13 cellular contexts compared by ENCODE assay signal in genomic region chr20:9215539-9215938, GRCh38.
DNase-seq lines count a peak whose midpoint lies in the region; ATAC-seq, FAIRE-seq and TF ChIP-seq lines count a peak whose summit lies in the region.
"Had no signal": no experiment of that assay in that cellular context is flagged by ENCODE, and none has a peak within 500 bp of the region (broad histone marks: within the 10 kb centered on the region; RNA-seq: fewer than 3 reads in every experiment).

No MANE protein-coding gene starts in this region.

- no peak for ATAC-seq in activated CD8-positive, alpha-beta T cell treated with anti-CD3 and anti-CD28 coated beads for 36 hours
- no peak for ATAC-seq in activated CD8-positive, alpha-beta T cell treated with anti-CD3 and anti-CD28 coated beads, Interleukin-2, amount 10 ng/mL, durations not matched to agents 7 days and 5 days
- no peak for ATAC-seq in GM18870 (IDR thresholded peaks at IDR 0.05; ENCODE audit: unreplicated experiment)
- no peak for ATAC-seq in left lung
- ATAC-seq: CD8-positive, alpha-beta T cell had no signal

- H4K20me1 ChIP-seq in endothelial cell of umbilical vein (replicated peaks; ENCODE audit: control insufficient read depth, extremely low read depth, insufficient read depth, low read length) = no peaks in the 10 kb centered on the region

- H3K9me3 ChIP-seq in endothelial cell of umbilical vein (replicated peaks; ENCODE audit: control insufficient read depth, insufficient read depth, low read length) (no peaks in the 10 kb centered on the region), left lung (no peaks in the 10 kb centered on the region)
- H3K9me3 ChIP-seq: tibial artery had no signal

- POLR2A ChIA-PET in activated CD8-positive, alpha-beta T cell treated with anti-CD3 and anti-CD28 coated beads for 36 hours (lab: Charles Lee) = no interaction called here
- POLR2A ChIA-PET in activated CD8-positive, alpha-beta T cell treated with anti-CD3 and anti-CD28 coated beads, Interleukin-2, amount 10 ng/mL, durations not matched to agents 7 days and 5 days (lab: Charles Lee) = no interaction called here
- POLR2A ChIA-PET in endothelial cell of umbilical vein (lab: Charles Lee) = no interaction called here

- intact Hi-C loops in activated CD8-positive, alpha-beta T cell treated with anti-CD3 and anti-CD28 coated beads for 36 hours (cut with micrococcal nuclease) = no loop called here
- intact Hi-C loops in endothelial cell of umbilical vein (cut with micrococcal nuclease) (loop anchor here (1.0 kb wide), 1 partner anchor 144 kb away; no protein-coding TSS in a partner anchor), left lung (cut with DNase I) (no loop called here)

- TF ChIP-seq POLR2A in endothelial cell of umbilical vein (IDR thresholded peaks at IDR 0.05; ENCODE audit: low read depth, low read length) = no peak

- peak; percentile 21 for TF ChIP-seq CTCF in activated CD8-positive, alpha-beta T cell treated with anti-CD3 and anti-CD28 coated beads for 36 hours (IDR thresholded peaks at IDR 0.05)
- TF ChIP-seq CTCF in endothelial cell of umbilical vein (IDR thresholded peaks at IDR 0.05; ENCODE audit: extremely low read depth in 1 of 2, insufficient read depth in 1 of 2, low read depth in 1 of 2, low read length in 2 of 2) (peak; percentile 13 to 16), type B pancreatic cell (conservative IDR thresholded peaks at IDR 0.05) (peak; percentile 61), left lung (IDR thresholded peaks at IDR 0.05) (no peak)

- FAIRE-seq in endothelial cell of umbilical vein (lab: Jason Lieb, UNC) = no peak

- H3K27me3 ChIP-seq in endothelial cell of umbilical vein (ENCODE audit: control insufficient read depth in 2 of 2, insufficient read depth in 2 of 2, low read length in 2 of 2) (no peaks in the 10 kb centered on the region), left lung (no peaks in the 10 kb centered on the region)
- H3K27me3 ChIP-seq: tibial artery had no signal

- H3K36me3 ChIP-seq in endothelial cell of umbilical vein (ENCODE audit: control insufficient read depth in 2 of 2, extremely low read depth in 1 of 2, insufficient read depth in 2 of 2, low read length in 2 of 2) (no peaks in the 10 kb centered on the region), left lung (no peaks in the 10 kb centered on the region)
- H3K36me3 ChIP-seq: tibial artery had no signal

- no peaks in the 10 kb centered on the region for H3K9me1 ChIP-seq in endothelial cell of umbilical vein (replicated peaks; ENCODE audit: control insufficient read depth, extremely low read depth, insufficient read depth, low read length)

- DNase-seq in activated CD8-positive, alpha-beta T cell treated with anti-CD3 and anti-CD28 coated beads for 36 hours = no peak
- DNase-seq in activated CD8-positive, alpha-beta T cell treated with anti-CD3 and anti-CD28 coated beads, Interleukin-2, amount 10 ng/mL, durations not matched to agents 7 days and 5 days = no peak
- DNase-seq in NCI-H69 (lab: John Stamatoyannopoulos, UW) (peak; percentile 63), endothelial cell of umbilical vein (ENCODE audit: low read depth, low spot score) (peak; percentile 6), type B pancreatic cell (ENCODE audit: extremely low spot score, unreplicated experiment) (no peak), DMS79 treated with DMSO at 0.1 percent for 48 hours (lab: John Stamatoyannopoulos, UW) (no peak), left lung (no peak)
- DNase-seq: activated effector memory CD4-positive, alpha-beta T cell treated with Interleukin-2 at 50 U/mL for 16 hours; CD8-positive, alpha-beta T cell; stimulated activated CD4-positive, alpha-beta T cell treated with anti-CD3 and anti-CD28 coated beads, Interleukin-1b, Interleukin-23, amount 100 ng/mL, for 48 hours; tibial artery had no signal

- dilution Hi-C loops in endothelial cell of umbilical vein (cut with MboI; ENCODE audit: extremely low pct_ligation_motif_present, low sequenced_read_pairs) = no loop called here

- no peaks in the 10 kb centered on the region for H3K9me3 Mint-ChIP-seq in activated CD8-positive, alpha-beta T cell treated with anti-CD3 and anti-CD28 coated beads for 36 hours
- no peaks in the 10 kb centered on the region for H3K9me3 Mint-ChIP-seq in activated CD8-positive, alpha-beta T cell treated with anti-CD3 and anti-CD28 coated beads, Interleukin-2, amount 10 ng/mL, durations not matched to agents 7 days and 5 days (ENCODE audit: insufficient read depth)
- peaks cover 4% of the 10 kb centered on the region for H3K9me3 Mint-ChIP-seq in type B pancreatic cell
- H3K9me3 Mint-ChIP-seq: CD8-positive, alpha-beta T cell had no signal

- no peak overlapping the region for H3K27ac Mint-ChIP-seq in activated CD8-positive, alpha-beta T cell treated with anti-CD3 and anti-CD28 coated beads for 36 hours
- H3K27ac Mint-ChIP-seq in activated CD8-positive, alpha-beta T cell treated with anti-CD3 and anti-CD28 coated beads, Interleukin-2, amount 10 ng/mL, durations not matched to agents 7 days and 5 days = no peak overlapping the region
- H3K27ac Mint-ChIP-seq in type B pancreatic cell = no peak overlapping the region
- H3K27ac Mint-ChIP-seq: CD8-positive, alpha-beta T cell; T-helper 2 cell treated with Interferon-gamma antibody and Interleukin-4, amounts not matched to agents 5 μg/mL and 100 μg/mL, for 36 hours had no signal

- no peaks in the 10 kb centered on the region for H3K27me3 Mint-ChIP-seq in activated CD8-positive, alpha-beta T cell treated with anti-CD3 and anti-CD28 coated beads for 36 hours
- H3K27me3 Mint-ChIP-seq in activated CD8-positive, alpha-beta T cell treated with anti-CD3 and anti-CD28 coated beads, Interleukin-2, amount 10 ng/mL, durations not matched to agents 7 days and 5 days (ENCODE audit: low read depth) = no peaks in the 10 kb centered on the region
- no peaks in the 10 kb centered on the region for H3K27me3 Mint-ChIP-seq in type B pancreatic cell

- no peak overlapping the region for H3K4me3 Mint-ChIP-seq in activated CD8-positive, alpha-beta T cell treated with anti-CD3 and anti-CD28 coated beads for 36 hours
- no peak overlapping the region for H3K4me3 Mint-ChIP-seq in activated CD8-positive, alpha-beta T cell treated with anti-CD3 and anti-CD28 coated beads, Interleukin-2, amount 10 ng/mL, durations not matched to agents 7 days and 5 days
- no peak overlapping the region for H3K4me3 Mint-ChIP-seq in type B pancreatic cell
- H3K4me3 Mint-ChIP-seq: CD8-positive, alpha-beta T cell; T-helper 2 cell treated with Interferon-gamma antibody and Interleukin-4, amounts not matched to agents 5 μg/mL and 100 μg/mL, for 36 hours had no signal

- H3K79me2 ChIP-seq in endothelial cell of umbilical vein (ENCODE audit: control insufficient read depth, insufficient read depth, low read length) = no peaks in the 10 kb centered on the region

- no peaks in the 10 kb centered on the region for H3K4me1 Mint-ChIP-seq in activated CD8-positive, alpha-beta T cell treated with anti-CD3 and anti-CD28 coated beads for 36 hours (ENCODE audit: low read depth)
- no peaks in the 10 kb centered on the region for H3K4me1 Mint-ChIP-seq in activated CD8-positive, alpha-beta T cell treated with anti-CD3 and anti-CD28 coated beads, Interleukin-2, amount 10 ng/mL, durations not matched to agents 7 days and 5 days (ENCODE audit: low read depth)
- H3K4me1 Mint-ChIP-seq in type B pancreatic cell (ENCODE audit: unreplicated experiment) = peaks cover 4% of the 10 kb centered on the region

- H3K4me3 ChIP-seq in endothelial cell of umbilical vein (replicated peaks in 1 of 3; ENCODE audit: insufficient read depth in 1 of 3, low read depth in 1 of 3, low read length in 3 of 3) = no peak overlapping the region
- H3K4me3 ChIP-seq in left lung = no peak overlapping the region
- H3K4me3 ChIP-seq: tibial artery had no signal

- no peak overlapping the region for H3K9ac ChIP-seq in endothelial cell of umbilical vein (replicated peaks; ENCODE audit: extremely low read depth, insufficient read depth, low read length)

- no peaks in the 10 kb centered on the region for H3K36me3 Mint-ChIP-seq in activated CD8-positive, alpha-beta T cell treated with anti-CD3 and anti-CD28 coated beads for 36 hours (ENCODE audit: low read depth)
- no peaks in the 10 kb centered on the region for H3K36me3 Mint-ChIP-seq in activated CD8-positive, alpha-beta T cell treated with anti-CD3 and anti-CD28 coated beads, Interleukin-2, amount 10 ng/mL, durations not matched to agents 7 days and 5 days (ENCODE audit: low read depth)
- peaks cover under 1% of the 10 kb centered on the region for H3K36me3 Mint-ChIP-seq in type B pancreatic cell
- H3K36me3 Mint-ChIP-seq: CD8-positive, alpha-beta T cell had no signal

- H3K4me2 ChIP-seq in endothelial cell of umbilical vein (ENCODE audit: insufficient read depth, low read length) = no peak overlapping the region

- H3K4me1 ChIP-seq in endothelial cell of umbilical vein (ENCODE audit: control insufficient read depth, extremely low read depth, insufficient read depth, low read length) (no peaks in the 10 kb centered on the region), left lung (no peaks in the 10 kb centered on the region)

- no peak overlapping the region for H3K27ac ChIP-seq in endothelial cell of umbilical vein (ENCODE audit: insufficient read depth, low read depth, low read length)
- H3K27ac ChIP-seq in left lung = no peak overlapping the region
- H3K27ac ChIP-seq: tibial artery had no signal

- CTCF ChIA-PET in activated CD8-positive, alpha-beta T cell treated with anti-CD3 and anti-CD28 coated beads for 36 hours (lab: Charles Lee) = no interaction called here
- CTCF ChIA-PET in activated CD8-positive, alpha-beta T cell treated with anti-CD3 and anti-CD28 coated beads, Interleukin-2, amount 10 ng/mL, durations not matched to agents 7 days and 5 days (lab: Charles Lee) = no interaction called here
- CTCF ChIA-PET in endothelial cell of umbilical vein (lab: Charles Lee) = interaction anchor here (0.6 to 1.5 kb wide), 5 partner anchors 13 to 425 kb away, joined by 3 to 6 read pairs (median 4); no protein-coding TSS in a partner anchor

- BruUV-seq in endothelial cell of umbilical vein (replicated peaks; lab: Mats Ljungman, UMichigan) = no TSS peak

- no peak overlapping the region for H2AFZ ChIP-seq in endothelial cell of umbilical vein (ENCODE audit: low read depth, low read length)

TF ChIP-seq in endothelial cell of umbilical vein, 7 proteins besides CTCF, POLR2A, EP300 and RAD21 (continues in another document):
- TF ChIP-seq JUN (IDR thresholded peaks at IDR 0.05; ENCODE audit: borderline replicate concordance, insufficient read depth, insufficient read length, low read depth) = no peak
- no peak for TF ChIP-seq EZH2 (IDR thresholded peaks at IDR 0.05; ENCODE audit: borderline replicate concordance, low read depth, low read length, severe bottlenecking)
- no peak for TF ChIP-seq FOS (IDR thresholded peaks at IDR 0.05; ENCODE audit: borderline replicate concordance, insufficient read depth, low read length)
- TF ChIP-seq GATA2 (IDR thresholded peaks at IDR 0.05; ENCODE audit: insufficient read depth, insufficient read length, low read depth, low read length) = no peak
- TF ChIP-seq, protein P1, sequence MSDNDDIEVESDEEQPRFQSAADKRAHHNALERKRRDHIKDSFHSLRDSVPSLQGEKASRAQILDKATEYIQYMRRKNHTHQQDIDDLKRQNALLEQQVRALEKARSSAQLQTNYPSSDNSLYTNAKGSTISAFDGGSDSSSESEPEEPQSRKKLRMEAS (IDR thresholded peaks at IDR 0.05; ENCODE audit: insufficient read depth, insufficient read length) = no peak
- no peak for TF ChIP-seq MYC (IDR thresholded peaks at IDR 0.05; ENCODE audit: low read depth, low read length)

Comparison
In these comparisons a context has a peak if more than half of its experiments do, and no peak if none do; other contexts are left out.
1. DNase-seq: peak in NCI-H69 (single experiment) and endothelial cell of umbilical vein (single experiment); none in activated CD8-positive, alpha-beta T cell treated with anti-CD3 and anti-CD28 coated beads for 36 hours (single experiment), activated CD8-positive, alpha-beta T cell treated with anti-CD3 and anti-CD28 coated beads, Interleukin-2, amount 10 ng/mL, durations not matched to agents 7 days and 5 days (single experiment), type B pancreatic cell (single experiment), DMS79 treated with DMSO at 0.1 percent for 48 hours (single experiment) and left lung (0 of 2).
2. CTCF ChIP-seq: peak in activated CD8-positive, alpha-beta T cell treated with anti-CD3 and anti-CD28 coated beads for 36 hours (single experiment), endothelial cell of umbilical vein (2 of 2) and type B pancreatic cell (single experiment); none in left lung (0 of 2).